Comparison of ENCODE assay signal across 16 cellular contexts in the genomic region with DNA sequence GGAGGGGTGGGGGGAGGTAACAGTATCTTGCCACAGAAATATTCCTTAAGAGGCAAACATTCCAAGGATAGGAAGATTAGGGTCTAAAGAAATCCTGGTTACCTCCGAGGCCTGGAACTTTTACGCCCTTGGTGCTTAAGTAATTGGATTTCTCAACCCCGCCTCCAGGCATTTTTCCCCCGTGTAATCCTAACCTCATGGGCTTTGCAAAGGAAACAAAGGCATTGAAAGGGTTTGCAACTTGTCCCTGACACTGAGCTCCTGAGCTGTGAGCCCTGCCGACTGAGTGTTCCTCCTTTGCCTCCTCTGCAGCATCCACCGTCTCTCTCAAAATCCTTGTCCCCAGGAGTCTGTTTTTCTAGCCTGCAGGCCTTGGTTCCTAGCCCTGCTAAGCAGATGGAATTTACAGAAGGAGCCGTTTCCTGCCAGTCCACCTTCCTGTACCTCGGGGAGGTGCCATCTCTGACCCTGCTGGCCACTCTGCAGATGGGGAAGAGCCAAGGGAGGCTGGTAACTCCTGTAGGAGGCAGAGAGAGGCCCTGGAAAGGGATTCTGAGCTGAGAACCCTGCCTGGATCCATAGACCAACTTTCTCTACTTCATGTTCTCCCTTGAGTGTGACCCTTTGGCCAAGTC. TPM values are rescaled to one million over a fixed set of nuclear protein-coding genes. Genes with fewer than 3 reads are reported as not detected.
DNase-seq lines count a peak whose midpoint lies in the region; ATAC-seq and TF ChIP-seq lines count a peak whose summit lies in the region.
"Had no signal": no experiment of that assay in that cellular context is flagged by ENCODE, and none has a peak within 500 bp of the region (broad histone marks: within the 10 kb centered on the region; RNA-seq: fewer than 3 reads in every experiment).

No MANE protein-coding gene starts in this region.

- H3K9me3 Mint-ChIP-seq in MCF 10A (ENCODE audit: unreplicated experiment), result no peaks in the 10 kb centered on the region
- no peaks in the 10 kb centered on the region for H3K9me3 Mint-ChIP-seq in activated T-helper 1 cell treated with anti-CD3 and anti-CD28 coated beads, Interleukin-12 subunit alpha, Interleukin-12 subunit beta, Interleukin-2, Interleukin-4 antibody, amounts not matched to agents 30 ng/mL and 10 ng/mL and 1 ng/mL, durations not matched to agents 14 hours and 24 hours and 36 hours

- intact Hi-C loops in breast epithelium (cut with DNase I; ENCODE audit: low total_unique reads), result no loop called here
- intact Hi-C loops in MCF 10A (cut with micrococcal nuclease), result no loop called here
- intact Hi-C loops in activated T-helper 1 cell treated with anti-CD3 and anti-CD28 coated beads, Interleukin-12 subunit alpha, Interleukin-12 subunit beta, Interleukin-2, Interleukin-4 antibody, amounts not matched to agents 30 ng/mL and 10 ng/mL and 1 ng/mL, durations not matched to agents 14 hours and 24 hours and 36 hours (cut with micrococcal nuclease), result no loop called here
- intact Hi-C loops in testis (cut with DNase I; ENCODE audit: low total_unique reads), result no loop called here

- CTCF ChIA-PET in MCF 10A (lab: Yijun Ruan, JAX), result interaction anchor here (0.7 kb wide), 1 partner anchor 185 kb away, joined by 3 read pairs; no protein-coding TSS in a partner anchor

- 53 to 64% methylated on average over 8 of the region's 8 CpGs for WGBS in testis, 2 donors
- 66% methylated on average over 8 of the region's 8 CpGs for WGBS in upper lobe of left lung, 2 donors

- H3K9me3 ChIP-seq in breast epithelium (no peaks in the 10 kb centered on the region), testis (no peaks in the 10 kb centered on the region), upper lobe of left lung (no peaks in the 10 kb centered on the region)
- H3K9me3 ChIP-seq: pancreas, thoracic aorta had no signal

- H3K27ac ChIP-seq in breast epithelium, result peak overlapping the region; percentile 72 to 81
- H3K27ac ChIP-seq in testis, result no peak overlapping the region
- no peak overlapping the region for H3K27ac ChIP-seq in upper lobe of left lung
- H3K27ac ChIP-seq: pancreas, thoracic aorta had no signal

- H3K27me3 ChIP-seq in breast epithelium (no peaks in the 10 kb centered on the region), testis (no peaks in the 10 kb centered on the region), upper lobe of left lung (no peaks in the 10 kb centered on the region)
- H3K27me3 ChIP-seq: dorsolateral prefrontal cortex, pancreas had no signal

- no TSS peak for BruUV-seq in MCF 10A (replicated peaks; lab: Mats Ljungman, UMichigan)

- H3K27ac Mint-ChIP-seq in MCF 10A (ENCODE audit: low read depth, unreplicated experiment), result no peak overlapping the region
- H3K27ac Mint-ChIP-seq in activated T-helper 1 cell treated with anti-CD3 and anti-CD28 coated beads, Interleukin-12 subunit alpha, Interleukin-12 subunit beta, Interleukin-2, Interleukin-4 antibody, amounts not matched to agents 30 ng/mL and 10 ng/mL and 1 ng/mL, durations not matched to agents 14 hours and 24 hours and 36 hours, result peak overlapping the region; percentile 40

- no peak for TF ChIP-seq CTCF in breast epithelium (IDR thresholded peaks at IDR 0.05)
- TF ChIP-seq CTCF in MCF 10A (IDR thresholded peaks at IDR 0.05; ENCODE audit: unreplicated experiment), result no peak
- no peak for TF ChIP-seq CTCF in testis (IDR thresholded peaks at IDR 0.05)
- no peak for TF ChIP-seq CTCF in upper lobe of left lung (IDR thresholded peaks at IDR 0.05)

- POLR2A ChIA-PET in MCF 10A (lab: Yijun Ruan, JAX), result interaction anchor here (0.7 kb wide), 1 partner anchor 232 kb away, joined by 3 read pairs; no protein-coding TSS in a partner anchor

- H3K27me3 Mint-ChIP-seq in MCF 10A (ENCODE audit: insufficient read depth, unreplicated experiment), result no peaks in the 10 kb centered on the region
- H3K27me3 Mint-ChIP-seq in activated T-helper 1 cell treated with anti-CD3 and anti-CD28 coated beads, Interleukin-12 subunit alpha, Interleukin-12 subunit beta, Interleukin-2, Interleukin-4 antibody, amounts not matched to agents 30 ng/mL and 10 ng/mL and 1 ng/mL, durations not matched to agents 14 hours and 24 hours and 36 hours (ENCODE audit: insufficient read depth), result no peaks in the 10 kb centered on the region

- H3K4me1 ChIP-seq in breast epithelium (peaks cover 15 to 34% of the 10 kb centered on the region in 2 donors), testis (peaks cover 19% of the 10 kb centered on the region), upper lobe of left lung (peaks cover 26 to 37% (median 33%) of the 10 kb centered on the region in 4 donors)

- DNase-seq in breast epithelium (ENCODE audit: low spot score in 2 of 2) (no peak), MCF 10A (ENCODE audit: unreplicated experiment) (no peak), islet precursor cell (peak; percentile 56), testis (peak; percentile 4), upper lobe of left lung (no peak), amygdala (lab: John Stamatoyannopoulos, UW) (no peak)
- DNase-seq in activated T-helper 1 cell treated with anti-CD3 and anti-CD28 coated beads, Interleukin-12 subunit alpha, Interleukin-12 subunit beta, Interleukin-2, Interleukin-4 antibody, amounts not matched to agents 30 ng/mL and 10 ng/mL and 1 ng/mL, durations not matched to agents 14 hours and 24 hours and 36 hours (ENCODE audit: low spot score), result no peak
- DNase-seq: activated CD4-positive, CD25-positive, alpha-beta regulatory T cell; activated T-cell treated with anti-CD3 and anti-CD28 coated beads, Interleukin-2, amount 50 U/mL, for 1 hour; anterior cingulate cortex; mammary epithelial cell; MM.1S; pancreas had no signal

- H3K36me3 ChIP-seq in breast epithelium (no peaks in the 10 kb centered on the region), testis (ENCODE audit: low read depth, missing control alignments) (no peaks in the 10 kb centered on the region), upper lobe of left lung (no peaks in the 10 kb centered on the region)
- H3K36me3 ChIP-seq: pancreas, thoracic aorta had no signal

- TF ChIP-seq EP300 in upper lobe of left lung (IDR thresholded peaks at IDR 0.05), result no peak

- H3K4me3 ChIP-seq in breast epithelium (no peak overlapping the region), testis (no peak overlapping the region), upper lobe of left lung (no peak overlapping the region)
- H3K4me3 ChIP-seq: pancreas, thoracic aorta had no signal

- ATAC-seq in upper lobe of left lung (ENCODE audit: low FRiP score in 2 of 2), result no peak
- no peak for ATAC-seq in GM19395 (IDR thresholded peaks at IDR 0.05; ENCODE audit: unreplicated experiment)

- H3K36me3 Mint-ChIP-seq in MCF 10A (ENCODE audit: insufficient read depth, unreplicated experiment), result peaks cover 31% of the 10 kb centered on the region
- H3K36me3 Mint-ChIP-seq in activated T-helper 1 cell treated with anti-CD3 and anti-CD28 coated beads, Interleukin-12 subunit alpha, Interleukin-12 subunit beta, Interleukin-2, Interleukin-4 antibody, amounts not matched to agents 30 ng/mL and 10 ng/mL and 1 ng/mL, durations not matched to agents 14 hours and 24 hours and 36 hours (ENCODE audit: low read depth), result peaks cover 10% of the 10 kb centered on the region

- peaks cover 29% of the 10 kb centered on the region for H3K4me1 Mint-ChIP-seq in MCF 10A (ENCODE audit: insufficient read depth, unreplicated experiment)
- H3K4me1 Mint-ChIP-seq in activated T-helper 1 cell treated with anti-CD3 and anti-CD28 coated beads, Interleukin-12 subunit alpha, Interleukin-12 subunit beta, Interleukin-2, Interleukin-4 antibody, amounts not matched to agents 30 ng/mL and 10 ng/mL and 1 ng/mL, durations not matched to agents 14 hours and 24 hours and 36 hours (ENCODE audit: low read depth), result peaks cover 33% of the 10 kb centered on the region

- TF ChIP-seq POLR2A in breast epithelium (IDR thresholded peaks at IDR 0.05) (no peak), testis (IDR thresholded peaks at IDR 0.05) (no peak), upper lobe of left lung (IDR thresholded peaks at IDR 0.05) (no peak)

- H3K4me3 Mint-ChIP-seq in MCF 10A (ENCODE audit: unreplicated experiment), result no peak overlapping the region
- no peak overlapping the region for H3K4me3 Mint-ChIP-seq in activated T-helper 1 cell treated with anti-CD3 and anti-CD28 coated beads, Interleukin-12 subunit alpha, Interleukin-12 subunit beta, Interleukin-2, Interleukin-4 antibody, amounts not matched to agents 30 ng/mL and 10 ng/mL and 1 ng/mL, durations not matched to agents 14 hours and 24 hours and 36 hours

RNA-seq across cellular contexts. Expression of a gene that starts 24.2 kb away (rescaled TPM):
- total RNA-seq in breast epithelium (10 to 100 TPM in 1 of 3 donors, 1 to 10 TPM in 2; 7.9 to 13.2 (median 9.8) TPM), MCF 10A (2022) (15.0 and 17.5 TPM in 2 replicates), testis (10 to 100 TPM in 1 of 2 donors, 1 to 10 TPM in 1; 9.7 to 12.2 TPM), upper lobe of left lung (10 to 100 TPM; 17.3 to 53.4 (median 23.6) TPM)
- 19.2 and 20.5 TPM in 2 replicates for total RNA-seq in activated T-helper 1 cell treated with anti-CD3 and anti-CD28 coated beads, Interleukin-12 subunit alpha, Interleukin-12 subunit beta, Interleukin-2, Interleukin-4 antibody, amounts not matched to agents 30 ng/mL and 10 ng/mL and 1 ng/mL, durations not matched to agents 14 hours and 24 hours and 36 hours
- 4.3 TPM for polyA plus RNA-seq in testis (ENCODE audit: insufficient read depth, low read depth, low replicate concordance)

Comparison
In these comparisons a context has a peak if more than half of its experiments do, and no peak if none do; other contexts are left out.
1. DNase-seq: peak in islet precursor cell (single experiment) and testis (single experiment); none in breast epithelium (0 of 2), MCF 10A (single experiment), activated T-helper 1 cell treated with anti-CD3 and anti-CD28 coated beads, Interleukin-12 subunit alpha, Interleukin-12 subunit beta, Interleukin-2, Interleukin-4 antibody, amounts not matched to agents 30 ng/mL and 10 ng/mL and 1 ng/mL, durations not matched to agents 14 hours and 24 hours and 36 hours (single experiment), upper lobe of left lung (0 of 2) and amygdala (0 of 56).
2. H3K27ac ChIP-seq: peak in breast epithelium (2 of 2); none in testis (0 of 2) and upper lobe of left lung (0 of 4).